In genomic region chr1:118992426-118992825, GRCh38 we compare ENCODE assay signal across 16 cellular contexts. TPM values are rescaled to one million over a fixed set of nuclear protein-coding genes. Genes with fewer than 3 reads are reported as not detected.
"Had no signal": no experiment of that assay in that cellular context is flagged by ENCODE, and none has a peak within 500 bp of the region (broad histone marks: within the 10 kb centered on the region; RNA-seq: fewer than 3 reads in every experiment).

No MANE protein-coding gene starts in this region.

- H3K4me3 ChIP-seq: lung, prostate gland, right atrium auricular region, thoracic aorta, upper lobe of right lung had no signal

- H3K4me1 ChIP-seq: prostate gland, upper lobe of right lung had no signal

- DNase-seq: activated CD4-positive, alpha-beta T cell treated with anti-CD3 and anti-CD28 coated beads for 4 hours; activated CD8-positive, alpha-beta memory T cell treated with anti-CD3 and anti-CD28 coated beads for 24 hours; activated CD8-positive, alpha-beta memory T cell treated with anti-CD3 and anti-CD28 coated beads, Interleukin-2, amount 50 U/mL, for 48 hours; activated gamma-delta T cell treated with Interleukin-2 at 50 U/mL for 16 hours; anterior cingulate cortex; kidney; midbrain; T-helper 17 cell; upper lobe of right lung had no signal

- H3K27ac ChIP-seq: coronary artery, prostate gland, right atrium auricular region, thoracic aorta, upper lobe of right lung had no signal

- H3K36me3 ChIP-seq: prostate gland, right atrium auricular region, thoracic aorta, upper lobe of right lung had no signal

- H3K4me1 Mint-ChIP-seq: T-helper 17 cell had no signal

- ATAC-seq: left lobe of liver, T-helper 17 cell, upper lobe of right lung had no signal

- H3K9me3 ChIP-seq: prostate gland, right atrium auricular region, thoracic aorta, upper lobe of right lung had no signal

- H3K4me3 Mint-ChIP-seq: neural crest cell, T-helper 17 cell had no signal

- H3K9me3 Mint-ChIP-seq: neural crest cell had no signal

- H3K27ac Mint-ChIP-seq: T-helper 17 cell had no signal

RNA-seq across cellular contexts. Expression of gene TBX15, which starts 4.3 kb away (rescaled TPM):
- total RNA-seq: T-helper 17 cell had no signal
